ENCODE assay signal across 34 cellular contexts in genomic region chr1:209439828-209440227, GRCh38.
"Had no signal": no experiment of that assay in that cellular context is flagged by ENCODE, and none has a peak within 500 bp of the region (broad histone marks: within the 10 kb centered on the region; RNA-seq: fewer than 3 reads in every experiment).

No MANE protein-coding gene starts in this region.

- H3K4me3 ChIP-seq: MG63 had no signal

- H3K27me3 ChIP-seq: MG63 had no signal

- H3K9me3 ChIP-seq: MG63 had no signal

- DNase-seq: Karpas-422, Kasumi-1, MG63, MM.1S, MV-4-11, NCI-H1048, NCI-H1092, NCI-H1092 treated with DMSO at 0.1 percent for 48 hours, NCI-H1105, NCI-H1105 treated with DMSO at 0.1 percent for 48 hours, NCI-H1417, NCI-H1417 treated with DMSO at 0.1 percent for 48 hours, NCI-H1436, NCI-H1436 treated with DMSO at 0.1 percent for 48 hours, NCI-H146, NCI-H1694, NCI-H1694 treated with DMSO at 0.1 percent for 48 hours, NCI-H187, NCI-H187 treated with DMSO at 0.1 percent for 48 hours, NCI-H1930, NCI-H2029, NCI-H2029 treated with DMSO at 0.1 percent for 48 hours, NCI-H2081, NCI-H2081 treated with DMSO at 0.1 percent for 48 hours, NCI-H2107, NCI-H2171, NCI-H2171 treated with DMSO at 0.1 percent for 48 hours, NCI-H2227 treated with DMSO at 0.1 percent for 48 hours, NCI-H226, NCI-H345, NCI-H446, NCI-H446 treated with DMSO at 0.1 percent for 48 hours, NCI-H510A, NCI-H510A treated with DMSO at 0.1 percent for 48 hours had no signal

- H3K36me3 ChIP-seq: MG63 had no signal
